In the genomic region with DNA sequence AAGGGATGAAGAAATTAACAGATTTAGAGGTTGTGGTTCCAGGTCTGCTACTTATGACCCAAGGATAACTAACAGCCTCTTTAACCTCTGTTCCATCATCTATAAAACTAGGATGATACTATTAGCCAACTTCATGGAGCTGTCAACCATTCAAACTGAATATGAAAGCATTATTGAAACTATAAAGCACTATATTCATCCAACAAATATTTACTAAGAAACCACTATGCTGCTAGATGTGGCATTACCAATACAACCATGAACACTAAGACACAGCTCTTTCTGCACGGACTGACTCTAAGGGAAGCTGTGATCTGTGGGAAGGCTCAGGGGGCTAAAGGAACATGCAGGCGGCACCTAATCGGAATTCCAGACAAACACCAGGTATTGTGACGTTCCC, we compare ENCODE assay signal across 19 cellular contexts.
A peak's percentile ranks its signal among the peaks of the same experiment; 100 is the strongest.
DNase-seq lines count a peak whose midpoint lies in the region; ATAC-seq, FAIRE-seq and TF ChIP-seq lines count a peak whose summit lies in the region.
"Had no signal": no experiment of that assay in that cellular context is flagged by ENCODE, and none has a peak within 500 bp of the region (broad histone marks: within the 10 kb centered on the region; RNA-seq: fewer than 3 reads in every experiment).

No MANE protein-coding gene starts in this region.

- H3K4ac ChIP-seq in IMR-90 (ENCODE audit: low read depth, low read length) = no peak overlapping the region

- H2BK120ac ChIP-seq in IMR-90 (ENCODE audit: low read depth, low read length) = no peak overlapping the region

- H3K4me2 ChIP-seq in IMR-90 (ENCODE audit: low read depth, low read length) = no peak overlapping the region
- H3K4me2 ChIP-seq in GM12878 (ENCODE audit: control insufficient read depth, insufficient read depth) = 0 out of 2 replicates have a peak overlapping the region, but pooled peaks have one; percentile 34

- H4K5ac ChIP-seq in IMR-90 (ENCODE audit: low read depth, low read length) = no peak overlapping the region; the same call in 1 of the 2 replicates

- H3K14ac ChIP-seq in IMR-90 (replicated peaks; ENCODE audit: low read depth, low read length) = no peak overlapping the region

- POLR2A ChIA-PET in IMR-90 (lab: Charles Lee; ENCODE audit: unreplicated experiment) (no interaction called here), GM12878 (lab: Charles Lee) (interaction anchor here (1.2 kb wide), 1 partner anchor 9 kb away, joined by 3 read pairs; no protein-coding TSS in a partner anchor)

- no peak overlapping the region for H2BK15ac ChIP-seq in IMR-90 (ENCODE audit: low read depth, low read length)

- no peak for TF ChIP-seq EP300 in GM12878 (IDR thresholded peaks at IDR 0.05; ENCODE audit: borderline replicate concordance in 1 of 2, control insufficient read depth in 1 of 2, low read depth in 2 of 2, low read length in 2 of 2)

- TF ChIP-seq RAD21 in IMR-90 (IDR thresholded peaks at IDR 0.05; ENCODE audit: low read length) (no peak), GM12878 (IDR thresholded peaks at IDR 0.05; ENCODE audit: insufficient read depth, low read depth, low read length) (no peak)

- WGBS in IMR-90 (ENCODE audit: extremely low coverage in 2 of 2, insufficient read length in 1 of 2), 2 experiments = 100% methylated on average over 2 of the region's 4 CpGs; no CpG with 5 or more reads in 1 of the 2 experiments
- 53% methylated on average over 4 of the region's 4 CpGs for WGBS in GM12878 (ENCODE audit: insufficient coverage, insufficient replicate concordance, low lambda C conversion rate, missing lambda C conversion rate)

- peak overlapping the region; percentile 75; the same call in 1 of the 2 replicates for H3K18ac ChIP-seq in IMR-90 (ENCODE audit: low read depth, low read length)

- no peak for TF ChIP-seq CTCF in IMR-90 (conservative IDR thresholded peaks at IDR 0.05; ENCODE audit: low read depth, low read length)
- TF ChIP-seq CTCF in GM12878 (IDR thresholded peaks at IDR 0.05 in 2 of 3, conservative IDR thresholded peaks at IDR 0.05 in 1 of 3; ENCODE audit: control insufficient read depth in 2 of 3, extremely low read depth in 1 of 3, insufficient read depth in 1 of 3, low read depth in 3 of 3, low read length in 3 of 3) = no peak
- TF ChIP-seq CTCF in thoracic aorta (IDR thresholded peaks at IDR 0.05) = no peak

- no peak overlapping the region for H2AK5ac ChIP-seq in IMR-90 (ENCODE audit: low read depth, low read length)

- H2BK20ac ChIP-seq in IMR-90 (ENCODE audit: low read depth, low read length) = no peak overlapping the region

- H4K20me1 ChIP-seq in IMR-90 (ENCODE audit: insufficient read depth, low read length) (no peaks in the 10 kb centered on the region), GM12878 (ENCODE audit: control insufficient read depth, insufficient read depth) (no peaks in the 10 kb centered on the region)

- no TSS peak for BruUV-seq in IMR-90 (replicated peaks; lab: Mats Ljungman, UMichigan)
- BruUV-seq in GM12878 (replicated peaks; lab: Mats Ljungman, UMichigan) = no TSS peak

- RAD21 ChIA-PET in GM12878 (lab: Charles Lee; ENCODE audit: unreplicated experiment) = interaction anchor here (1.1 kb wide), 1 partner anchor 57 kb away, joined by 3 read pairs; no protein-coding TSS in a partner anchor

- CTCF ChIA-PET in IMR-90 (lab: Yijun Ruan, JAX) = no interaction called here
- CTCF ChIA-PET in GM12878 (lab: Yijun Ruan, JAX) = interaction anchor here (1.9 kb wide), 1 partner anchor 23 kb away, joined by 8 read pairs; no protein-coding TSS in a partner anchor

- no peak overlapping the region for H2AK9ac ChIP-seq in IMR-90 (replicated peaks; ENCODE audit: low read depth, low read length, poor library complexity)

- no peak overlapping the region for H4K8ac ChIP-seq in IMR-90 (ENCODE audit: low read depth in 2 of 2, low read length in 2 of 2)

- no peak overlapping the region for H3K23ac ChIP-seq in IMR-90 (ENCODE audit: low read depth, low read length)

- peaks cover 10% of the 10 kb centered on the region; the same call in 1 of the 2 replicates for H3K9me1 ChIP-seq in IMR-90 (ENCODE audit: insufficient read depth, low read length)

- H3K27ac ChIP-seq in IMR-90 (ENCODE audit: insufficient read depth, low read length) = no peak overlapping the region
- no peak overlapping the region for H3K27ac ChIP-seq in GM12878 (ENCODE audit: control insufficient read depth, insufficient read depth)
- H3K27ac ChIP-seq in thoracic aorta = peak overlapping the region; percentile 1 to 85

- H3K36me3 ChIP-seq in IMR-90 (ENCODE audit: control insufficient read depth, insufficient read depth, low read length) (no peaks in the 10 kb centered on the region), GM12878 (ENCODE audit: control insufficient read depth in 2 of 2, insufficient read depth in 2 of 2, low read length in 1 of 2) (no peaks in the 10 kb centered on the region), thoracic aorta (no peaks in the 10 kb centered on the region)

- SMC1A ChIA-PET in GM12878 (lab: Charles Lee; ENCODE audit: uncharacterized antibody, unreplicated experiment) = interaction anchor here (1.3 kb wide), 1 partner anchor 48 kb away, joined by 4 read pairs; no protein-coding TSS in a partner anchor

- ATAC-seq in IMR-90 (ENCODE audit: low read depth) (no peak), GM12878 (peak; percentile 37; the same call in 1 of the 3 replicates), thoracic aorta (ENCODE audit: insufficient number of reproducible peaks, low FRiP score, low read depth) (no peak)
- ATAC-seq: activated T-cell treated with anti-CD3 and anti-CD28 coated beads, Interleukin-2, amount 50 U/mL, for 4 hours; stimulated activated memory B cell treated with anti-CD40 and anti-IgM and Interleukin-4, amounts not matched to agents 10 μg/mL and 1 μg/mL and 100 μg/mL, for 72 hours; T-helper 17 cell had no signal

- in situ Hi-C loops in IMR-90 (cut with MboI; ENCODE audit: low sequenced_read_pairs) = no loop called here
- in situ Hi-C loops in GM12878 (cut with MboI) = no loop called here

- peaks cover 30 to 42% of the 10 kb centered on the region in 2 experiments for H3K79me1 ChIP-seq in IMR-90 (ENCODE audit: low read depth in 1 of 2, low read length in 2 of 2)

- H3K27me3 ChIP-seq in IMR-90 (ENCODE audit: control insufficient read depth, insufficient read depth, low read length) = no peaks in the 10 kb centered on the region
- no peaks in the 10 kb centered on the region for H3K27me3 ChIP-seq in GM12878 (replicated peaks in 1 of 2; ENCODE audit: control insufficient read depth in 2 of 2, insufficient read depth in 2 of 2, low read length in 1 of 2)
- H3K27me3 ChIP-seq in thoracic aorta (replicated peaks; ENCODE audit: insufficient read depth) = no peaks in the 10 kb centered on the region

- no peak for FAIRE-seq in GM12878 (lab: Jason Lieb, UNC)

- dilution Hi-C loops in IMR-90 (cut with HindIII; ENCODE audit: low sequenced_read_pairs, unreplicated experiment) = no loop called here

- peaks cover 22% of the 10 kb centered on the region for H3K79me2 ChIP-seq in GM12878 (ENCODE audit: control insufficient read depth, insufficient read depth, low read length)

- H4K91ac ChIP-seq in IMR-90 (ENCODE audit: insufficient read depth, low read depth, low read length) = no peak overlapping the region

- no peak overlapping the region for H3K56ac ChIP-seq in IMR-90 (ENCODE audit: extremely low read depth, insufficient read depth, low read length)

- H2BK5ac ChIP-seq in IMR-90 (ENCODE audit: low read depth, low read length, poor library complexity, severe bottlenecking) = no peak overlapping the region

- H2AFZ ChIP-seq in IMR-90 (replicated peaks; ENCODE audit: low read length, poor library complexity) (no peak overlapping the region), GM12878 (ENCODE audit: control insufficient read depth, low read depth, low read length) (no peak overlapping the region)

- H3K9me3 ChIP-seq in IMR-90 (ENCODE audit: control insufficient read depth, insufficient read depth, low read length) (no peaks in the 10 kb centered on the region), GM12878 (replicated peaks; ENCODE audit: control insufficient read depth, insufficient read depth, low read length) (peaks cover 2% of the 10 kb centered on the region), thoracic aorta (no peaks in the 10 kb centered on the region)

- H3K4me3 ChIP-seq in IMR-90 (ENCODE audit: insufficient read depth, low read depth, low read length) (no peak overlapping the region), GM12878 (no peak overlapping the region), thoracic aorta (no peak overlapping the region)

- TF ChIP-seq POLR2A in IMR-90 (IDR thresholded peaks at IDR 0.05; ENCODE audit: low read depth, low read length) = no peak
- TF ChIP-seq POLR2A in GM12878 (IDR thresholded peaks at IDR 0.05; ENCODE audit: low read depth, low read length) = no peak

- H3K9ac ChIP-seq in IMR-90 (ENCODE audit: low read depth, low read length) (no peak overlapping the region), GM12878 (ENCODE audit: control insufficient read depth, insufficient read depth, low read length) (no peak overlapping the region)

- intact Hi-C loops in IMR-90 (cut with micrococcal nuclease) = loop anchor here (10.0 kb wide), 1 partner anchor 223 kb away; no protein-coding TSS in a partner anchor
- intact Hi-C loops in GM12878 (cut with micrococcal nuclease; ENCODE audit: unreplicated experiment) = loop anchor here (5.0 kb wide), 1 partner anchor 64 kb away; a partner anchor contains a TSS

- H3K4me1 ChIP-seq in IMR-90 (ENCODE audit: control insufficient read depth, insufficient read depth, low read length) (peaks cover 21% of the 10 kb centered on the region), GM12878 (ENCODE audit: control insufficient read depth, insufficient read depth, low read length) (peaks cover 22% of the 10 kb centered on the region), thoracic aorta (ENCODE audit: control insufficient read depth in 1 of 2, low read depth in 2 of 2) (peaks cover 38 to 69% of the 10 kb centered on the region in 2 donors)

- DNase-seq in IMR-90 (no peak), GM12878 (ENCODE audit: low read depth, low spot score) (no peak), foreskin melanocyte (peak; percentile 23), thoracic aorta (ENCODE audit: low spot score) (no peak), NOMO-1 treated with DMSO at 0.1 percent for 48 hours (lab: John Stamatoyannopoulos, UW; ENCODE audit: unreplicated experiment) (no peak), NCI-H2081 treated with DMSO at 0.1 percent for 48 hours (lab: John Stamatoyannopoulos, UW) (no peak), NCI-H446 treated with DMSO at 0.1 percent for 48 hours (lab: John Stamatoyannopoulos, UW) (no peak)
- DNase-seq: activated naive CD4-positive, alpha-beta T cell treated with Interleukin-2 at 50 U/mL for 16 hours; activated T-cell treated with anti-CD3 and anti-CD28 coated beads, Interleukin-2, amount 50 U/mL, for 4 hours; CD4-positive, CD25-positive, alpha-beta regulatory T cell; KG1; mesendoderm; NCI-H146; NCI-H2171 treated with DMSO at 0.1 percent for 48 hours; NCI-H526 treated with DMSO at 0.1 percent for 48 hours; RPMI8226; stimulated activated CD4-positive, alpha-beta T cell treated with anti-CD3 and anti-CD28 coated beads, Interleukin-4, amount 100 ng/mL, for 1 hour; T-helper 17 cell had no signal

Comparison
In these comparisons a context has a peak if more than half of its experiments do, and no peak if none do; other contexts are left out.
1. H3K27ac ChIP-seq: peak in thoracic aorta (2 of 2); none in IMR-90 (single experiment) and GM12878 (single experiment).